In the genomic region with DNA sequence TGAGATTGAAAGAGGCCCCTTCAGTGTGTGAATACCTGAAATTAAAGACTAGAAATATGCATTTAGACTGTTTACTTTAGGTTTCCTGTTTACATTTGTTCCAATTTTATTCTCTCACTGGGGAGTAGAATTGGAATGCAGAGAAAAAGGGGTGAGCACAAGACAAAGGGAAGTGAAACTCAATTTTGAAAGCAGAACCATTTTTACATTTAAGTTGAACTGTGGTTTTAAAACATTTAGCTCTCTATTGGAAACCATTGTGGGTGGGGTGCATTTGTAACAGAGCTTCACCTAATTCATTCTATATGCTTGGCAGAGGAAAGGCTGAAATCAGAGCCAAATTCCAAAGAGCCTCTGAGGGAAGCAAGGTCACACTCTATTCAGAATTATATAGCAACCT, we compare ENCODE assay signal across 8 cellular contexts.
A peak's percentile ranks its signal among the peaks of the same experiment; 100 is the strongest.
DNase-seq lines count a peak whose midpoint lies in the region; ATAC-seq and TF ChIP-seq lines count a peak whose summit lies in the region.

No MANE protein-coding gene starts in this region.

- peaks cover 43% of the 10 kb centered on the region for H3K4me1 Mint-ChIP-seq in activated CD8-positive, alpha-beta memory T cell treated with anti-CD3 and anti-CD28 coated beads, Interleukin-2, amount 10 ng/mL, durations not matched to agents 7 days and 5 days
- peaks cover 34% of the 10 kb centered on the region for H3K4me1 Mint-ChIP-seq in type B pancreatic cell (ENCODE audit: unreplicated experiment)

- no peaks in the 10 kb centered on the region for H3K27me3 Mint-ChIP-seq in activated CD8-positive, alpha-beta memory T cell treated with anti-CD3 and anti-CD28 coated beads, Interleukin-2, amount 10 ng/mL, durations not matched to agents 7 days and 5 days
- H3K27me3 Mint-ChIP-seq in type B pancreatic cell: no peaks in the 10 kb centered on the region

- peaks cover 6% of the 10 kb centered on the region for H3K36me3 Mint-ChIP-seq in activated CD8-positive, alpha-beta memory T cell treated with anti-CD3 and anti-CD28 coated beads, Interleukin-2, amount 10 ng/mL, durations not matched to agents 7 days and 5 days
- H3K36me3 Mint-ChIP-seq in type B pancreatic cell: no peaks in the 10 kb centered on the region

- no peak for ATAC-seq in activated CD8-positive, alpha-beta memory T cell treated with anti-CD3 and anti-CD28 coated beads, Interleukin-2, amount 10 ng/mL, durations not matched to agents 7 days and 5 days
- ATAC-seq in HG03064 (IDR thresholded peaks at IDR 0.05; ENCODE audit: low read depth, unreplicated experiment): peak; percentile 59

- H3K27me3 ChIP-seq in SJSA1 (replicated peaks): no peaks in the 10 kb centered on the region

- no peak for DNase-seq in activated CD8-positive, alpha-beta memory T cell treated with anti-CD3 and anti-CD28 coated beads, Interleukin-2, amount 10 ng/mL, durations not matched to agents 7 days and 5 days
- no peak for DNase-seq in activated CD8-positive, alpha-beta memory T cell treated with anti-CD3 and anti-CD28 coated beads, Interleukin-2, amount 50 U/mL, for 4 hours
- DNase-seq in SJSA1 (ENCODE audit: low read depth in 1 of 2, low spot score in 2 of 2) (peak in 1 of 2 experiments; percentile 60), type B pancreatic cell (ENCODE audit: extremely low spot score, unreplicated experiment) (no peak), SW480 (ENCODE audit: low spot score) (no peak), NCI-H1092 (lab: John Stamatoyannopoulos, UW) (no peak), NCI-H526 treated with DMSO at 0.1 percent for 48 hours (lab: John Stamatoyannopoulos, UW) (no peak)

- no peaks in the 10 kb centered on the region for H3K36me3 ChIP-seq in SJSA1

- peak overlapping the region; percentile 69 for H3K27ac Mint-ChIP-seq in activated CD8-positive, alpha-beta memory T cell treated with anti-CD3 and anti-CD28 coated beads, Interleukin-2, amount 10 ng/mL, durations not matched to agents 7 days and 5 days
- H3K27ac Mint-ChIP-seq in type B pancreatic cell: no peak overlapping the region

- CTCF ChIA-PET in activated CD8-positive, alpha-beta memory T cell treated with anti-CD3 and anti-CD28 coated beads, Interleukin-2, amount 10 ng/mL, durations not matched to agents 7 days and 5 days (lab: Charles Lee): interaction anchor here (0.6 to 1.6 kb wide), 4 partner anchors 80 to 214 kb away, joined by 3 to 4 read pairs (median 3); no protein-coding TSS in a partner anchor

- peak overlapping the region; percentile 69 for H3K27ac ChIP-seq in SJSA1

- no peaks in the 10 kb centered on the region for H3K9me3 Mint-ChIP-seq in activated CD8-positive, alpha-beta memory T cell treated with anti-CD3 and anti-CD28 coated beads, Interleukin-2, amount 10 ng/mL, durations not matched to agents 7 days and 5 days (ENCODE audit: low read depth)
- no peaks in the 10 kb centered on the region for H3K9me3 Mint-ChIP-seq in type B pancreatic cell

- no peak overlapping the region for H3K4me3 Mint-ChIP-seq in activated CD8-positive, alpha-beta memory T cell treated with anti-CD3 and anti-CD28 coated beads, Interleukin-2, amount 10 ng/mL, durations not matched to agents 7 days and 5 days
- peak overlapping the region; percentile 12 for H3K4me3 Mint-ChIP-seq in type B pancreatic cell

- no peak overlapping the region for H3K4me3 ChIP-seq in SJSA1

- peaks cover 43% of the 10 kb centered on the region for H3K4me1 ChIP-seq in SJSA1 (replicated peaks)

- no peaks in the 10 kb centered on the region for H3K9me3 ChIP-seq in SJSA1 (replicated peaks)

- TF ChIP-seq CTCF in type B pancreatic cell (conservative IDR thresholded peaks at IDR 0.05): no peak
